22 cellular contexts compared by ENCODE assay signal in genomic region chr2:57753636-57754035, GRCh38.
A peak's percentile ranks its signal among the peaks of the same experiment; 100 is the strongest.
DNase-seq lines count a peak whose midpoint lies in the region; ATAC-seq, FAIRE-seq and TF ChIP-seq lines count a peak whose summit lies in the region.
"Had no signal": no experiment of that assay in that cellular context is flagged by ENCODE, and none has a peak within 500 bp of the region (broad histone marks: within the 10 kb centered on the region; RNA-seq: fewer than 3 reads in every experiment).

No MANE protein-coding gene starts in this region.

- H3K9me3 Mint-ChIP-seq in CD4-positive, alpha-beta T cell: no peaks in the 10 kb centered on the region
- H3K9me3 Mint-ChIP-seq: CD8-positive, alpha-beta memory T cell; HFFc6 had no signal

- TF ChIP-seq CTCF in H1 (IDR thresholded peaks at IDR 0.05; ENCODE audit: control extremely low read depth in 1 of 3, insufficient read depth in 1 of 3, low read depth in 1 of 3, low read length in 3 of 3): no peak
- no peak for TF ChIP-seq CTCF in CD4-positive, alpha-beta T cell (IDR thresholded peaks at IDR 0.05)

- no peak for TF ChIP-seq EP300 in H1 (IDR thresholded peaks at IDR 0.05; ENCODE audit: borderline replicate concordance in 1 of 2, low read depth in 2 of 2, low read length in 2 of 2)

- CTCF ChIA-PET in H1 (lab: Charles Lee; ENCODE audit: partially characterized antibody): no interaction called here
- CTCF ChIA-PET in CD4-positive, alpha-beta T cell (lab: Charles Lee): no interaction called here

- H3K9me3 ChIP-seq in H1 (ENCODE audit: insufficient read depth in 2 of 2, low read depth in 1 of 2, low read length in 1 of 2): no peaks in the 10 kb centered on the region
- H3K9me3 ChIP-seq in CD4-positive, alpha-beta T cell (ENCODE audit: control insufficient read depth, low read length): no peaks in the 10 kb centered on the region
- H3K9me3 ChIP-seq: BLaER1, HAP-1 had no signal

- H3K23me2 ChIP-seq in H1 (ENCODE audit: low read depth, low read length): no peaks in the 10 kb centered on the region

- 93% methylated on average over 1 of the region's 1 CpG; no CpG with 5 or more reads in 1 of the 2 experiments for WGBS in H1 (ENCODE audit: extremely low coverage in 1 of 2, insufficient coverage in 1 of 2, insufficient read length in 1 of 2, insufficient replicate concordance in 2 of 2, low coverage in 1 of 2, low lambda C conversion rate in 2 of 2, missing lambda C conversion rate in 1 of 2), 2 experiments

- no peak for TF ChIP-seq RAD21 in H1 (IDR thresholded peaks at IDR 0.05 in 1 of 2, conservative IDR thresholded peaks at IDR 0.05 in 1 of 2; ENCODE audit: low read depth in 2 of 2, low read length in 2 of 2)

- no peak for ATAC-seq in CD4-positive, alpha-beta T cell (ENCODE audit: poor library complexity)
- ATAC-seq in HG03469 (IDR thresholded peaks at IDR 0.05; ENCODE audit: unreplicated experiment): no peak

- H4K20me1 ChIP-seq in H1 (replicated peaks in 1 of 2; ENCODE audit: control insufficient read depth in 1 of 2, insufficient read depth in 2 of 2, low read length in 2 of 2): no peaks in the 10 kb centered on the region
- H4K20me1 ChIP-seq: BLaER1 had no signal

- no peak overlapping the region for H3K4ac ChIP-seq in H1 (replicated peaks; ENCODE audit: insufficient read length, low read depth, low read length)

- H3K23ac ChIP-seq in H1 (ENCODE audit: insufficient read length): no peak overlapping the region

- peak; percentile 82 for FAIRE-seq in G401.6 (lab: Jason Lieb, UNC)
- FAIRE-seq in RCC 7860 (lab: Jason Lieb, UNC): peak; percentile 59
- no peak for FAIRE-seq in H1 (lab: Jason Lieb, UNC)
- FAIRE-seq: D721Med, GM12891, GM18507, H54 had no signal

- H4K5ac ChIP-seq in H1 (ENCODE audit: insufficient read length, low read depth, low read length): no peak overlapping the region

- H3K27ac ChIP-seq in H1 (ENCODE audit: low read depth, low read length): no peak overlapping the region
- H3K27ac ChIP-seq in CD4-positive, alpha-beta T cell (ENCODE audit: low read depth, low read length): no peak overlapping the region
- H3K27ac ChIP-seq: BLaER1, C4-2B, GM23248 had no signal

- H3K4me1 ChIP-seq in H1 (replicated peaks in 1 of 4; ENCODE audit: control insufficient read depth in 3 of 4, insufficient read depth in 4 of 4, low read length in 3 of 4): no peaks in the 10 kb centered on the region; a peak in 2 of 7 replicates

- no peaks in the 10 kb centered on the region for H3K79me1 ChIP-seq in H1 (ENCODE audit: low read depth, low read length)

- H3K4me1 Mint-ChIP-seq in CD4-positive, alpha-beta T cell (ENCODE audit: low read depth): no peaks in the 10 kb centered on the region
- H3K4me1 Mint-ChIP-seq: CD4-positive, CD25-positive, alpha-beta regulatory T cell; CD8-positive, alpha-beta memory T cell had no signal

- peaks cover 4% of the 10 kb centered on the region for H3K27me3 Mint-ChIP-seq in CD4-positive, alpha-beta T cell
- H3K27me3 Mint-ChIP-seq: B cell; CD4-positive, CD25-positive, alpha-beta regulatory T cell had no signal

- H2BK120ac ChIP-seq in H1 (replicated peaks; ENCODE audit: low read depth, low read length): peak overlapping the region; percentile 48

- no peak overlapping the region for H3K56ac ChIP-seq in H1 (replicated peaks; ENCODE audit: insufficient read length, low read depth, low read length)

- no peak overlapping the region for H2AFZ ChIP-seq in H1 (ENCODE audit: low read length)
- H2AFZ ChIP-seq: GM23248 had no signal

- no peak overlapping the region for H4K91ac ChIP-seq in H1 (replicated peaks; ENCODE audit: insufficient read length, low read length)

- no peak overlapping the region for H2AK5ac ChIP-seq in H1 (ENCODE audit: low read depth, low read length)

- H2BK15ac ChIP-seq in H1 (ENCODE audit: low read length): no peak overlapping the region

- H3K4me3 Mint-ChIP-seq in CD4-positive, alpha-beta T cell: no peak overlapping the region
- H3K4me3 Mint-ChIP-seq: B cell; CD4-positive, CD25-positive, alpha-beta regulatory T cell; CD8-positive, alpha-beta memory T cell; HFFc6 had no signal

- H3K27ac Mint-ChIP-seq in CD4-positive, alpha-beta T cell: no peak overlapping the region
- H3K27ac Mint-ChIP-seq: B cell; CD4-positive, CD25-positive, alpha-beta regulatory T cell; CD8-positive, alpha-beta memory T cell; HFFc6 had no signal

- H3K9ac ChIP-seq in H1 (replicated peaks in 1 of 4; ENCODE audit: extremely low read depth in 1 of 4, low read depth in 3 of 4, low read length in 3 of 4): no peak overlapping the region
- H3K9ac ChIP-seq: BLaER1, GM23248 had no signal

- H3K27me3 ChIP-seq in H1 (replicated peaks in 1 of 4; ENCODE audit: control insufficient read depth in 3 of 4, extremely low read depth in 1 of 4, insufficient read depth in 3 of 4, low read length in 3 of 4): no peaks in the 10 kb centered on the region
- H3K27me3 ChIP-seq in CD4-positive, alpha-beta T cell (ENCODE audit: control insufficient read depth, insufficient read depth, low read length): no peaks in the 10 kb centered on the region
- H3K27me3 ChIP-seq: BLaER1 had no signal

- no peak overlapping the region for H3K18ac ChIP-seq in H1 (ENCODE audit: extremely low read depth, low read length)

- no peak overlapping the region for H2BK20ac ChIP-seq in H1 (ENCODE audit: low read length)

- DNase-seq in RCC 7860 (ENCODE audit: low spot score): no peak
- DNase-seq in H1 (ENCODE audit: low read depth in 1 of 2, low spot score in 2 of 2): no peak
- DNase-seq in CD4-positive, alpha-beta T cell: no peak
- no peak for DNase-seq in stimulated activated CD4-positive, alpha-beta T cell treated with anti-CD3 and anti-CD28 coated beads, Interleukin-4, amount 100 ng/mL, for 24 hours
- DNase-seq: CD4-positive, CD25-positive, alpha-beta regulatory T cell; CD8-positive, alpha-beta memory T cell; DMS 273 treated with DMSO at 0.1 percent for 48 hours; DMS79; EL; GF-D8; GM23248; HFFc6 had no signal

- intact Hi-C loops in CD4-positive, alpha-beta T cell (cut with DNase I, micrococcal nuclease): no loop called here

- no peak overlapping the region for H4K8ac ChIP-seq in H1 (ENCODE audit: extremely low read depth, insufficient read depth, low read length)

- no peak overlapping the region for H3K4me2 ChIP-seq in H1 (ENCODE audit: insufficient read depth in 1 of 2, low read depth in 2 of 2, low read length in 2 of 2)
- H3K4me2 ChIP-seq: BLaER1 had no signal

- H3K36me3 Mint-ChIP-seq in CD4-positive, alpha-beta T cell (ENCODE audit: low read depth): no peaks in the 10 kb centered on the region
- H3K36me3 Mint-ChIP-seq: CD4-positive, CD25-positive, alpha-beta regulatory T cell; CD8-positive, alpha-beta memory T cell had no signal

- no peak overlapping the region for H3K14ac ChIP-seq in H1 (ENCODE audit: insufficient read length)

- POLR2A ChIA-PET in H1 (lab: Charles Lee; ENCODE audit: partially characterized antibody): no interaction called here
- POLR2A ChIA-PET in CD4-positive, alpha-beta T cell (lab: Charles Lee): no interaction called here

- no peak overlapping the region for H2BK5ac ChIP-seq in H1 (ENCODE audit: low read depth, low read length)

- no peaks in the 10 kb centered on the region for H3K79me2 ChIP-seq in H1 (ENCODE audit: control insufficient read depth in 1 of 2, insufficient read depth in 2 of 2, low read length in 2 of 2)

- H2BK12ac ChIP-seq in H1 (ENCODE audit: low read depth, low read length): no peak overlapping the region

- H3K4me3 ChIP-seq in H1 (ENCODE audit: extremely low read depth in 1 of 4, insufficient read depth in 2 of 4, low read depth in 3 of 4, low read length in 4 of 4): no peak overlapping the region
- H3K4me3 ChIP-seq: BLaER1, GM23248, HAP-1 had no signal

- no peaks in the 10 kb centered on the region for H3K36me3 ChIP-seq in H1 (ENCODE audit: control insufficient read depth in 2 of 4, insufficient read depth in 4 of 4, low read length in 3 of 4)
- H3K36me3 ChIP-seq: BLaER1, HAP-1 had no signal

- no peak for TF ChIP-seq POLR2A in H1 (IDR thresholded peaks at IDR 0.05; ENCODE audit: control extremely low read depth in 1 of 2, low read depth in 2 of 2, low read length in 2 of 2)

TF ChIP-seq in H1, 55 proteins besides CTCF, POLR2A, EP300 and RAD21:
- TF ChIP-seq RNF2 (IDR thresholded peaks at IDR 0.05; ENCODE audit: borderline replicate concordance, low read depth, low read length, missing control alignments, poor library complexity, severe bottlenecking) (no peak), CHD2 (IDR thresholded peaks at IDR 0.05; ENCODE audit: low read length) (no peak), FOSL1 (IDR thresholded peaks at IDR 0.05; ENCODE audit: insufficient read depth, low read depth, low read length) (no peak), NANOG (IDR thresholded peaks at IDR 0.05; ENCODE audit: insufficient read depth, low read depth, low read length, poor library complexity, severe bottlenecking) (no peak), MAX (IDR thresholded peaks at IDR 0.05) (no peak), SRF (IDR thresholded peaks at IDR 0.05; ENCODE audit: low read depth, low read length) (no peak), SP1 (IDR thresholded peaks at IDR 0.05; ENCODE audit: low read depth, low read length) (no peak), SIX5 (IDR thresholded peaks at IDR 0.05; ENCODE audit: low read depth, low read length) (no peak), RBBP5 (IDR thresholded peaks at IDR 0.05; ENCODE audit: borderline replicate concordance, low read depth, low read length) (no peak), SP4 (IDR thresholded peaks at IDR 0.05; ENCODE audit: low read length) (no peak), CBX5 (IDR thresholded peaks at IDR 0.05; ENCODE audit: low read depth, low read length) (no peak), TCF12 (IDR thresholded peaks at IDR 0.05; ENCODE audit: low read depth, low read length) (no peak), BRCA1 (IDR thresholded peaks at IDR 0.05; ENCODE audit: low read depth, low read length) (no peak), USF2 (IDR thresholded peaks at IDR 0.05; ENCODE audit: low read length) (no peak), KDM5A (IDR thresholded peaks at IDR 0.05; ENCODE audit: low read length) (no peak), JUND (IDR thresholded peaks at IDR 0.05; ENCODE audit: low read length) (no peak), KDM4A (IDR thresholded peaks at IDR 0.05; ENCODE audit: low read depth, low read length, severe bottlenecking) (no peak)
